In the genomic region with DNA sequence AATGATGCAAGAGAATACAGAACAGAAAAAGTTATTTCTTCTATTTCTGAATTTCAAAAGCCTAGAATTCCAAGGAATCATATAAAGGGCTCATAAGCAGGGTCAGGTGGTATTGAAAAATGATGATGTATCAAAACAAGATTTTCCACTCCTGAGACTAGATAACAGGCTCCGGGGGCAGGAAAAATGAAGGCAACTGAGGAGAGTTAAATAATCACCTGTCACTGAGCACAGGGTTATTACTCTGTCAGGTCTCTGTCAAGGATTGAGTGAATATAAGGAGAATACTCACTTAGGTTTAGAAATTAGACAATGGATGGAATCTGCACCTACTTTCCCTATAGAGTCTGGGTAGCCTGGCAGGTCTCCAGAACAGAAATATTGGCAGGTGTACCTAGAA, we compare ENCODE assay signal across 29 cellular contexts.
"Had no signal": no experiment of that assay in that cellular context is flagged by ENCODE, and none has a peak within 500 bp of the region (broad histone marks: within the 10 kb centered on the region; RNA-seq: fewer than 3 reads in every experiment).

No MANE protein-coding gene starts in this region.

- H3K36me3 Mint-ChIP-seq: naive thymus-derived CD4-positive, alpha-beta T cell; stimulated activated memory B cell treated with anti-CD40 and anti-IgM and Interleukin-4, amounts not matched to agents 10 μg/mL and 1 μg/mL and 100 μg/mL, for 72 hours had no signal

- ATAC-seq: naive thymus-derived CD4-positive, alpha-beta T cell; natural killer cell; pancreas; right cardiac atrium; sciatic nerve; stimulated activated memory B cell treated with anti-CD40 and anti-IgM and Interleukin-4, amounts not matched to agents 10 μg/mL and 1 μg/mL and 100 μg/mL, for 72 hours; stimulated activated naive CD8-positive, alpha-beta T cell treated with anti-CD3 and anti-CD28 coated beads, Interleukin-15, amount 100 ng/mL, for 72 hours; stimulated activated naive CD8-positive, alpha-beta T cell treated with anti-CD3 and anti-CD28 coated beads, Interleukin-15, Interleukin-2, amounts not matched to agents 100 U/mL and 50 U/mL, for 24 hours had no signal

- H3K4me2 ChIP-seq: smooth muscle cell had no signal

- H3K27ac ChIP-seq: neutrophil, pancreas, prostate gland, skin epidermis, spleen, thoracic aorta, thyroid gland, tibial nerve, upper lobe of left lung, vagina had no signal

- H3K9me3 ChIP-seq: neutrophil, pancreas, prostate gland, thoracic aorta, thyroid gland, tibial nerve, upper lobe of left lung, vagina had no signal

- H3K27me3 Mint-ChIP-seq: naive thymus-derived CD4-positive, alpha-beta T cell; stimulated activated memory B cell treated with anti-CD40 and anti-IgM and Interleukin-4, amounts not matched to agents 10 μg/mL and 1 μg/mL and 100 μg/mL, for 72 hours; stimulated activated naive CD8-positive, alpha-beta T cell treated with anti-CD3 and anti-CD28 coated beads, Interleukin-15, amount 100 ng/mL, for 72 hours had no signal

- DNase-seq: naive thymus-derived CD4-positive, alpha-beta T cell; natural killer cell; nucleus accumbens; pancreas; right cardiac atrium; spleen; stimulated activated CD4-positive, alpha-beta T cell treated with anti-CD3 and anti-CD28 coated beads, Interleukin-12 subunit alpha, Interleukin-12 subunit beta, amount 100 ng/mL, for 4 hours; stimulated activated CD4-positive, alpha-beta T cell treated with anti-CD3 and anti-CD28 coated beads, Interleukin-1b, Interleukin-23, amount 100 ng/mL, for 48 hours; stimulated activated CD4-positive, alpha-beta T cell treated with anti-CD3 and anti-CD28 coated beads, Interleukin-4, amount 100 ng/mL, for 1 hour; stimulated activated CD4-positive, alpha-beta T cell treated with anti-CD3 and anti-CD28 coated beads, Interleukin-4, amount 100 ng/mL, for 4 hours; stimulated activated CD8-positive, alpha-beta memory T cell treated with anti-CD3 and anti-CD28 coated beads, Interleukin-4, amount 100 ng/mL, for 48 hours; stimulated activated naive CD4-positive, alpha-beta T cell; stimulated activated naive CD8-positive, alpha-beta T cell treated with anti-CD3 and anti-CD28 coated beads, Interleukin-15, amount 100 ng/mL, for 72 hours; stimulated activated naive CD8-positive, alpha-beta T cell treated with anti-CD3 and anti-CD28 coated beads, Interleukin-15, Interleukin-2, amounts not matched to agents 100 U/mL and 50 U/mL, for 24 hours; substantia nigra; thyroid gland; trophoblast cell; upper lobe of left lung had no signal

- H3K9me3 Mint-ChIP-seq: nephron, neural crest cell had no signal

- H3K4me3 Mint-ChIP-seq: naive thymus-derived CD4-positive, alpha-beta T cell; natural killer cell; nephron; neural crest cell; stimulated activated memory B cell treated with anti-CD40 and anti-IgM and Interleukin-4, amounts not matched to agents 10 μg/mL and 1 μg/mL and 100 μg/mL, for 72 hours; stimulated activated naive CD8-positive, alpha-beta T cell treated with anti-CD3 and anti-CD28 coated beads, Interleukin-15, amount 100 ng/mL, for 72 hours had no signal

- H3K36me3 ChIP-seq: neutrophil, pancreas, prostate gland, spleen, thoracic aorta, thyroid gland, tibial nerve, upper lobe of left lung, vagina had no signal

- H3K4me1 ChIP-seq: pancreas, prostate gland, thyroid gland, tibial nerve, upper lobe of left lung, vagina had no signal

- H3K27me3 ChIP-seq: neutrophil, pancreas, spleen, thyroid gland, tibial nerve, upper lobe of left lung, vagina had no signal

- H3K4me3 ChIP-seq: pancreas, prostate gland, skin epidermis, smooth muscle cell, spleen, thoracic aorta, thyroid gland, tibial nerve, upper lobe of left lung, vagina had no signal

- H3K27ac Mint-ChIP-seq: naive thymus-derived CD4-positive, alpha-beta T cell; natural killer cell; nephron; stimulated activated memory B cell treated with anti-CD40 and anti-IgM and Interleukin-4, amounts not matched to agents 10 μg/mL and 1 μg/mL and 100 μg/mL, for 72 hours; stimulated activated naive CD8-positive, alpha-beta T cell treated with anti-CD3 and anti-CD28 coated beads, Interleukin-15, amount 100 ng/mL, for 72 hours had no signal

- H3K4me1 Mint-ChIP-seq: naive thymus-derived CD4-positive, alpha-beta T cell; natural killer cell; nephron; neural crest cell; stimulated activated naive CD8-positive, alpha-beta T cell treated with anti-CD3 and anti-CD28 coated beads, Interleukin-15, amount 100 ng/mL, for 72 hours had no signal
